ENCODE assay signal across 8 cellular contexts in genomic region chr13:111616203-111616602, GRCh38.
"Had no signal": no experiment of that assay in that cellular context is flagged by ENCODE, and none has a peak within 500 bp of the region (broad histone marks: within the 10 kb centered on the region; RNA-seq: fewer than 3 reads in every experiment).

No MANE protein-coding gene starts in this region.

- H2AFZ ChIP-seq: GM23248 had no signal

- FAIRE-seq: K562 had no signal

- H3K9ac ChIP-seq: GM23248 had no signal

- DNase-seq: GM23248, GOT3, H7, HCEC 1CT, IMR-90, KG1 had no signal

- H3K27ac ChIP-seq: GM23248, HL-60 had no signal

- H3K4me3 ChIP-seq: GM23248, K562 had no signal

- ATAC-seq: K562 had no signal
